14 cellular contexts compared by ENCODE assay signal in genomic region chr16:1932050-1933028, GRCh38. TPM values are rescaled to one million over a fixed set of nuclear protein-coding genes. Genes with fewer than 3 reads are reported as not detected.
A peak's percentile ranks its signal among the peaks of the same experiment; 100 is the strongest.
DNase-seq lines count a peak whose midpoint lies in the region; ATAC-seq, FAIRE-seq and TF ChIP-seq lines count a peak whose summit lies in the region.
"Had no signal": no experiment of that assay in that cellular context is flagged by ENCODE, and none has a peak within 500 bp of the region (broad histone marks: within the 10 kb centered on the region; RNA-seq: fewer than 3 reads in every experiment).

No MANE protein-coding gene starts in this region.

- no peaks in the 10 kb centered on the region for H3K36me3 ChIP-seq in adrenal gland (replicated peaks in 1 of 2)

- WGBS in adrenal gland, 4 donors, result 57 to 66% (median 65%) methylated on average over 8 to 19 of the region's 19 CpGs

- no peaks in the 10 kb centered on the region for H3K9me3 ChIP-seq in adrenal gland (replicated peaks in 1 of 3)

- H3K27me3 Mint-ChIP-seq in T-helper 2 cell treated with Interferon-gamma antibody and Interleukin-4, amounts not matched to agents 5 μg/mL and 100 μg/mL, for 36 hours (ENCODE audit: low read depth), result peaks cover 3% of the 10 kb centered on the region

- H3K27me3 ChIP-seq in adrenal gland, result no peaks in the 10 kb centered on the region

- TF ChIP-seq CTCF in LNCaP clone FGC (IDR thresholded peaks at IDR 0.05; ENCODE audit: control insufficient read depth, extremely low read depth, insufficient read depth) (peak; percentile 56), adrenal gland (IDR thresholded peaks at IDR 0.05) (peak in 1 of 6 experiments; percentile 25), D721Med (IDR thresholded peaks at IDR 0.05; ENCODE audit: insufficient read depth, missing control alignments) (no peak)

- FAIRE-seq in D721Med (lab: Jason Lieb, UNC), result no peak

- DNase-seq in DMS 273 (lab: John Stamatoyannopoulos, UW; ENCODE audit: unreplicated experiment), result peak; percentile 80
- DNase-seq in LNCaP clone FGC (ENCODE audit: low read depth), result no peak
- DNase-seq in adrenal gland, result peak; percentile 45 to 67 (median 55)
- peak in 1 of 2 donors; percentile 59 for DNase-seq in left colon
- no peak for DNase-seq in AG20443 (ENCODE audit: low spot score)
- DNase-seq in D721Med (ENCODE audit: insufficient read length, low spot score), result no peak
- no peak for DNase-seq in T-helper 2 cell treated with Interferon-gamma antibody and Interleukin-4, amounts not matched to agents 5 μg/mL and 100 μg/mL, for 36 hours (ENCODE audit: low spot score)
- DNase-seq: activated CD4-positive, alpha-beta T cell treated with anti-CD3 and anti-CD28 coated beads, Interleukin-2, amount 50 U/mL, for 1 hour; activated naive CD8-positive, alpha-beta T cell treated with anti-CD3 and anti-CD28 coated beads, Interleukin-2, amount 50 U/mL, for 24 hours; GDM1; stimulated activated naive CD8-positive, alpha-beta T cell treated with anti-CD3 and anti-CD28 coated beads, Interleukin-15, Interleukin-2, amounts not matched to agents 100 U/mL and 50 U/mL, for 24 hours had no signal

- H3K4me3 Mint-ChIP-seq in T-helper 2 cell treated with Interferon-gamma antibody and Interleukin-4, amounts not matched to agents 5 μg/mL and 100 μg/mL, for 36 hours, result no peak overlapping the region
- H3K4me3 Mint-ChIP-seq: activated naive CD8-positive, alpha-beta T cell treated with anti-CD3 and anti-CD28 coated beads, Interleukin-2, amount 50 U/mL, for 24 hours; mesothelial cell of epicardium had no signal

- no peaks in the 10 kb centered on the region for H3K9me3 Mint-ChIP-seq in T-helper 2 cell treated with Interferon-gamma antibody and Interleukin-4, amounts not matched to agents 5 μg/mL and 100 μg/mL, for 36 hours
- H3K9me3 Mint-ChIP-seq: activated naive CD8-positive, alpha-beta T cell treated with anti-CD3 and anti-CD28 coated beads, Interleukin-2, amount 50 U/mL, for 24 hours; mesothelial cell of epicardium had no signal

- peaks cover 2% of the 10 kb centered on the region for H3K4me1 Mint-ChIP-seq in T-helper 2 cell treated with Interferon-gamma antibody and Interleukin-4, amounts not matched to agents 5 μg/mL and 100 μg/mL, for 36 hours (ENCODE audit: low read depth)

- H3K36me3 Mint-ChIP-seq in T-helper 2 cell treated with Interferon-gamma antibody and Interleukin-4, amounts not matched to agents 5 μg/mL and 100 μg/mL, for 36 hours (ENCODE audit: low read depth), result no peaks in the 10 kb centered on the region

- ATAC-seq in left colon (peak; percentile 67), GM21723 (IDR thresholded peaks at IDR 0.05; ENCODE audit: unreplicated experiment) (no peak)
- ATAC-seq: activated naive CD8-positive, alpha-beta T cell treated with anti-CD3 and anti-CD28 coated beads, Interleukin-2, amount 50 U/mL, for 24 hours; stimulated activated naive CD8-positive, alpha-beta T cell treated with anti-CD3 and anti-CD28 coated beads, Interleukin-15, Interleukin-2, amounts not matched to agents 100 U/mL and 50 U/mL, for 24 hours had no signal

- H3K4me3 ChIP-seq in LNCaP clone FGC (ENCODE audit: low read depth, low read length), result no peak overlapping the region
- H3K4me3 ChIP-seq in adrenal gland, result no peak overlapping the region

- no peak overlapping the region for H3K27ac Mint-ChIP-seq in T-helper 2 cell treated with Interferon-gamma antibody and Interleukin-4, amounts not matched to agents 5 μg/mL and 100 μg/mL, for 36 hours
- H3K27ac Mint-ChIP-seq: activated naive CD8-positive, alpha-beta T cell treated with anti-CD3 and anti-CD28 coated beads, Interleukin-2, amount 50 U/mL, for 24 hours; mesothelial cell of epicardium had no signal

- intact Hi-C loops in adrenal gland (cut with DNase I) (loop anchor here in 1 of 2 donors (5.0 kb wide), 1 partner anchor 70 kb away; no protein-coding TSS in a partner anchor), left colon (cut with DNase I, micrococcal nuclease) (loop anchor here in 1 of 2 donors (5.0 kb wide), 1 partner anchor 70 kb away; no protein-coding TSS in a partner anchor)

- H3K27ac ChIP-seq in adrenal gland, result no peak overlapping the region

- peaks cover 6 to 8% of the 10 kb centered on the region in 2 donors for H3K4me1 ChIP-seq in adrenal gland (replicated peaks in 1 of 2)

- TF ChIP-seq POLR2A in adrenal gland (IDR thresholded peaks at IDR 0.05), result no peak

RNA-seq across cellular contexts. Expression of gene MSRB1, which starts 10.7 kb away (rescaled TPM):
- total RNA-seq in adrenal gland, result 10 to 100 TPM in 7 of 8 donors, 1 to 10 TPM in 1; 9.2 to 21.5 (median 16.1) TPM
- 10 to 100 TPM in 2 of 3 donors, 1 to 10 TPM in 1; 8.1 to 38.9 (median 21.5) TPM for polyA plus RNA-seq in adrenal gland
- total RNA-seq in left colon, result 10 to 100 TPM; 46.0 to 46.6 TPM

RNA-seq across cellular contexts. Expression of gene HS3ST6, which starts 14.1 kb away (rescaled TPM):
- total RNA-seq in adrenal gland (not detected), left colon (10 to 100 TPM in 1 of 2 donors, under 1 TPM in 1; 0.31 to 11.8 TPM)
- under 1 TPM in 1 of 3 donors, not detected in 2; 0.07 TPM for polyA plus RNA-seq in adrenal gland
- total RNA-seq: OCI-LY7 had no signal

RNA-seq across cellular contexts. Expression of gene RPL3L, which starts 22.1 kb away (rescaled TPM):
- total RNA-seq in adrenal gland (under 1 TPM in 1 of 8 donors, not detected in 7; 0.20 TPM), left colon (not detected)
- polyA plus RNA-seq in adrenal gland, result under 1 TPM in 1 of 3 donors, not detected in 2; 0.07 TPM
- total RNA-seq: mesothelial cell of epicardium had no signal

RNA-seq across cellular contexts. Expression of gene NDUFB10, which starts 27.0 kb away (rescaled TPM):
- total RNA-seq in adrenal gland (100 to 1,000 TPM; 134 to 298 (median 175) TPM), left colon (100 to 1,000 TPM; 224 to 273 TPM)
- 100 to 1,000 TPM; 109 to 268 (median 213) TPM for polyA plus RNA-seq in adrenal gland

RNA-seq across cellular contexts. Expression of gene RPS2, which starts 32.3 kb away (rescaled TPM):
- total RNA-seq in adrenal gland (1,000 to 10,000 TPM; 1,192 to 2,338 (median 1,739) TPM), left colon (1,000 to 10,000 TPM; 1,705 to 1,742 TPM)
- polyA plus RNA-seq in adrenal gland, result 1,000 to 10,000 TPM; 1,045 to 4,016 (median 2,050) TPM

Comparison
In these comparisons a context has a peak if more than half of its experiments do, and no peak if none do; other contexts are left out.
1. DNase-seq: peak in DMS 273 (single experiment) and adrenal gland (7 of 7); none in LNCaP clone FGC (single experiment), AG20443 (single experiment), D721Med (single experiment) and T-helper 2 cell treated with Interferon-gamma antibody and Interleukin-4, amounts not matched to agents 5 μg/mL and 100 μg/mL, for 36 hours (single experiment).